ENCODE assay signal across 8 cellular contexts in the genomic region with DNA sequence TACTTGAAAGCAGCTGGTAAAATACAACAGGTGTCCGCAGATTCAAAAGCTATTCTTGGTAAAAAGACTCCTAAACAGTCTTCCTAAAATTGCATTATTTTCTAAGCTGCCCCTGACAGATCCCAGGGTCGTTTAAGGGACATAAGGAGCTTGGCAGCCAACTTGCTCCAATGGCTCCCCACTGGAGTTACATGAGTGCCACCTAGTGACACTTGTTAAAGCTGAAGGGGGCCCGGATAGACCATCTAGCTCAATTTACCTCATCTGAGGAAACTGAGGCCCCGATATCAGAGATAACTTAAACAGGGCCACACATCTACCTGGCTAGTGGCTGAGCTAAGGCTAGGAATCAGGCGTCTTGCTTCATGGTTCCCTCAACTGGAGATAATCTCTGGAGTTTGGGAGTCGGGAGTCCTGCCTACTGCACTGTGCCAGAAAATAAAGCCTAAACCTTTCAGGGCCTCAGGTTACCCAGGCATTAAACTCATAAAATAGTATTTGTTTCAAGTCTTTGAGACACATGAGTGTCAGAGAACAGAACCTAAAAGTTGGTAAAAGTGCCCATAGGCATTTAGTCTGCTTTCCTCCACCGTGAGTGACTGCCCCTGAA. TPM values are rescaled to one million over a fixed set of nuclear protein-coding genes. Genes with fewer than 3 reads are reported as not detected.
DNase-seq lines count a peak whose midpoint lies in the region; ATAC-seq, FAIRE-seq and TF ChIP-seq lines count a peak whose summit lies in the region.

No MANE protein-coding gene starts in this region.

- BruUV-seq in HepG2 (replicated peaks; lab: Mats Ljungman, UMichigan), result no TSS peak

- TF ChIP-seq EP300 in HepG2 (IDR thresholded peaks at IDR 0.05; ENCODE audit: low read depth in 2 of 2, low read length in 2 of 2) (no peak; a peak in 1 of 4 replicates), HepG2 (CRISPR knock-in tag; IDR thresholded peaks at IDR 0.05; ENCODE audit: borderline replicate concordance) (no peak)

- in situ Hi-C loops in HepG2 (cut with HindIII; ENCODE audit: extremely low pct_ligation_motif_present, low pct_unique_long_range_greater_than_20kb), result loop anchor here (5.0 kb wide), 2 partner anchors 187 to 412 kb away; no protein-coding TSS in a partner anchor

- peak; percentile 62 for DNase-seq in DND-41
- peak; percentile 48 for DNase-seq in MG63
- peak; percentile 50 to 60 for DNase-seq in SJSA1 (ENCODE audit: low read depth in 1 of 2, low spot score in 2 of 2)
- DNase-seq in choroid plexus epithelial cell (ENCODE audit: low read depth), result peak; percentile 88
- peak; percentile 68 for DNase-seq in HepG2 (ENCODE audit: low spot score)
- peak; percentile 48 for DNase-seq in stromal cell of bone marrow (ENCODE audit: low read depth)
- no peak for DNase-seq in central memory CD4-positive, alpha-beta T cell

- H3K27ac ChIP-seq in DND-41 (ENCODE audit: low read length) (no peak overlapping the region), SJSA1 (no peak overlapping the region), HepG2 (ENCODE audit: extremely low read length, insufficient read depth, low read length) (no peak overlapping the region)

- peak; percentile 94 for ATAC-seq in DND-41 (ENCODE audit: insufficient read depth, low read depth)
- peak; percentile 58 for ATAC-seq in GM21423 (IDR thresholded peaks at IDR 0.05; ENCODE audit: unreplicated experiment)
- peak; percentile 97 for ATAC-seq in HepG2

- WGBS in HepG2 (ENCODE audit: low lambda C conversion rate), result 39% methylated on average over 5 of the region's 7 CpGs

- H3K4me1 ChIP-seq in DND-41 (ENCODE audit: insufficient read depth, low read length) (no peaks in the 10 kb centered on the region), SJSA1 (replicated peaks) (peaks cover 9% of the 10 kb centered on the region), HepG2 (ENCODE audit: insufficient read depth, low read length) (peaks cover 49% of the 10 kb centered on the region)

- H3K79me2 ChIP-seq in DND-41 (ENCODE audit: insufficient read depth, low read length) (no peaks in the 10 kb centered on the region), HepG2 (ENCODE audit: insufficient read depth, low read length) (no peaks in the 10 kb centered on the region)

- H3K27me3 ChIP-seq in DND-41 (ENCODE audit: insufficient read depth, low read length, poor library complexity) (no peaks in the 10 kb centered on the region), MG63 (no peaks in the 10 kb centered on the region), SJSA1 (replicated peaks) (no peaks in the 10 kb centered on the region), HepG2 (ENCODE audit: control insufficient read depth in 1 of 2, insufficient read depth in 2 of 2, low read length in 2 of 2) (no peaks in the 10 kb centered on the region)

- POLR2A ChIA-PET in HepG2 (lab: Yijun Ruan, JAX), result interaction anchor here (0.8 to 1.3 kb wide), 12 partner anchors 178 to 422 kb away, joined by 3 to 13 read pairs (median 4); no protein-coding TSS in a partner anchor

- peak; percentile 79 for TF ChIP-seq CTCF in DND-41 (IDR thresholded peaks at IDR 0.05; ENCODE audit: borderline replicate concordance, extremely low read depth, low read length, poor library complexity, severe bottlenecking)
- peak; percentile 93 for TF ChIP-seq CTCF in choroid plexus epithelial cell (conservative IDR thresholded peaks at IDR 0.05; ENCODE audit: low read depth, low read length)
- TF ChIP-seq CTCF in HepG2 (CRISPR knock-in tag; IDR thresholded peaks at IDR 0.05), result peak; percentile 89

- peak; percentile 46 for FAIRE-seq in HepG2 (lab: Jason Lieb, UNC)

- CTCF ChIA-PET in HepG2 (lab: Yijun Ruan, JAX; ENCODE audit: low intra/inter-chr PET ratio, low total read pairs), result interaction anchor here (2.1 to 2.9 kb wide), 3 partner anchors 186 to 422 kb away, joined by 8 to 17 read pairs (median 17); no protein-coding TSS in a partner anchor

- intact Hi-C loops in HepG2 (cut with micrococcal nuclease; ENCODE audit: unreplicated experiment), result loop anchor here (1.0 to 10.0 kb wide), 4 partner anchors 186 to 422 kb away; no protein-coding TSS in a partner anchor

- H2AFZ ChIP-seq in DND-41 (ENCODE audit: low read depth, low read length) (no peak overlapping the region), HepG2 (ENCODE audit: low read length) (no peak overlapping the region)

- H3K36me3 ChIP-seq in DND-41 (ENCODE audit: insufficient read depth, low read length) (no peaks in the 10 kb centered on the region), MG63 (no peaks in the 10 kb centered on the region), SJSA1 (no peaks in the 10 kb centered on the region), HepG2 (replicated peaks in 1 of 2; ENCODE audit: control insufficient read depth in 1 of 2, insufficient read depth in 2 of 2, low read length in 2 of 2) (no peaks in the 10 kb centered on the region)

- no peaks in the 10 kb centered on the region for H3K9me3 ChIP-seq in DND-41 (ENCODE audit: insufficient read depth, low read length, severe bottlenecking)
- H3K9me3 ChIP-seq in MG63, result no peaks in the 10 kb centered on the region
- no peaks in the 10 kb centered on the region for H3K9me3 ChIP-seq in SJSA1 (replicated peaks)
- no peaks in the 10 kb centered on the region for H3K9me3 ChIP-seq in HepG2 (ENCODE audit: low read length)

- H3K9ac ChIP-seq in DND-41 (ENCODE audit: low read depth, low read length) (no peak overlapping the region), HepG2 (ENCODE audit: insufficient read depth, low read depth, low read length) (no peak overlapping the region)

- no peak for TF ChIP-seq POLR2A in HepG2 (IDR thresholded peaks at IDR 0.05; ENCODE audit: insufficient read depth in 1 of 2, low read depth in 2 of 2, low read length in 2 of 2)

- H3K4me2 ChIP-seq in DND-41 (ENCODE audit: insufficient read depth, low read length), result no peak overlapping the region
- peak overlapping the region; percentile 4; the same call in 1 of the 2 replicates for H3K4me2 ChIP-seq in HepG2 (ENCODE audit: low read depth, low read length)

- H4K20me1 ChIP-seq in DND-41 (ENCODE audit: insufficient read depth, low read length) (no peaks in the 10 kb centered on the region), HepG2 (ENCODE audit: insufficient read depth, low read length) (no peaks in the 10 kb centered on the region)

- TF ChIP-seq RAD21 in HepG2 (CRISPR knock-in tag; IDR thresholded peaks at IDR 0.05), result peak; percentile 94

- H3K4me3 ChIP-seq in DND-41 (ENCODE audit: low read depth in 1 of 2, low read length in 2 of 2) (no peak overlapping the region), MG63 (no peak overlapping the region), SJSA1 (no peak overlapping the region), choroid plexus epithelial cell (ENCODE audit: low read depth, low read length) (no peak overlapping the region), HepG2 (replicated peaks in 1 of 3; ENCODE audit: insufficient read depth in 1 of 3, low read depth in 2 of 3, low read length in 3 of 3) (no peak overlapping the region)

TF ChIP-seq in HepG2, 621 proteins besides CTCF, POLR2A, EP300 and RAD21 (continues in another document):
- no peak for TF ChIP-seq SOX6 (IDR thresholded peaks at IDR 0.05)
- TF ChIP-seq SOX6 (CRISPR knock-in tag; IDR thresholded peaks at IDR 0.05), result 0 out of 2 replicates have a peak, but pooled peaks have one; percentile 24
- peak; percentile 28; the same call in 1 of the 2 replicates for TF ChIP-seq ZFP90 (CRISPR knock-in tag; IDR thresholded peaks at IDR 0.05; ENCODE audit: borderline replicate concordance)
- TF ChIP-seq SAP130 (CRISPR knock-in tag; IDR thresholded peaks at IDR 0.05; ENCODE audit: low read depth), result peak; percentile 27; the same call in 1 of the 2 replicates
- no peak for TF ChIP-seq KMT2B (CRISPR knock-in tag; IDR thresholded peaks at IDR 0.05)
- 0 out of 2 replicates have a peak, but pooled peaks have one; percentile 24 for TF ChIP-seq PHF21A (CRISPR knock-in tag; IDR thresholded peaks at IDR 0.05)
- no peak for TF ChIP-seq HCFC1 (IDR thresholded peaks at IDR 0.05; ENCODE audit: low read depth, low read length)
- TF ChIP-seq, protein P1, sequence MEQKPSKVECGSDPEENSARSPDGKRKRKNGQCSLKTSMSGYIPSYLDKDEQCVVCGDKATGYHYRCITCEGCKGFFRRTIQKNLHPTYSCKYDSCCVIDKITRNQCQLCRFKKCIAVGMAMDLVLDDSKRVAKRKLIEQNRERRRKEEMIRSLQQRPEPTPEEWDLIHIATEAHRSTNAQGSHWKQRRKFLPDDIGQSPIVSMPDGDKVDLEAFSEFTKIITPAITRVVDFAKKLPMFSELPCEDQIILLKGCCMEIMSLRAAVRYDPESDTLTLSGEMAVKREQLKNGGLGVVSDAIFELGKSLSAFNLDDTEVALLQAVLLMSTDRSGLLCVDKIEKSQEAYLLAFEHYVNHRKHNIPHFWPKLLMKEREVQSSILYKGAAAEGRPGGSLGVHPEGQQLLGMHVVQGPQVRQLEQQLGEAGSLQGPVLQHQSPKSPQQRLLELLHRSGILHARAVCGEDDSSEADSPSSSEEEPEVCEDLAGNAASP (CRISPR knock-in tag; IDR thresholded peaks at IDR 0.05; ENCODE audit: borderline replicate concordance), result 0 out of 2 replicates have a peak, but pooled peaks have one; percentile 21

RNA-seq across cellular contexts. Expression of a gene that starts 6.5 kb away (rescaled TPM):
- total RNA-seq in MG63 (2014; rRNA removed; shearing (Covaris generic); ENCODE audit: low replicate concordance), result 39.4 and 167 TPM in 2 replicates
- 22.5 and 35.3 TPM in 2 replicates for total RNA-seq in SJSA1 (2014; rRNA removed; shearing (Covaris generic))
- total RNA-seq in HepG2 (2016; rRNA removed; fragmentation: Illumina TruSeq; extraction: Trizol), result 28.7 and 44.5 TPM in 2 replicates
- total RNA-seq in HepG2 (2016; cell fraction: cytosol; rRNA removed; fragmentation: Illumina TruSeq; extraction: Trizol; ENCODE audit: low read depth), result 5.2 and 5.6 TPM in 2 replicates
- total RNA-seq in HepG2 (2016; cell fraction: insoluble cytoplasmic fraction; rRNA removed; fragmentation: Illumina TruSeq; extraction: Trizol), result 29.0 and 42.5 TPM in 2 replicates
- total RNA-seq in HepG2 (2016; cell fraction: membrane; rRNA removed; fragmentation: Illumina TruSeq; extraction: Trizol), result 9.4 and 12.5 TPM in 2 replicates
- 35.8 and 37.8 TPM in 2 replicates for total RNA-seq in HepG2 (2016; cell fraction: nucleus; rRNA removed; fragmentation: Illumina TruSeq; extraction: Trizol)
- polyA plus RNA-seq in HepG2 (2011; rRNA removed), result 26.5 and 35.4 TPM in 2 replicates
- 8.8 and 13.6 TPM in 2 replicates for polyA plus RNA-seq in HepG2 (2011; cell fraction: cytosol; rRNA removed)
- 13.1 and 13.7 TPM in 2 replicates for polyA plus RNA-seq in HepG2 (2011; cell fraction: nucleus; rRNA removed)
- 26.0 and 27.5 TPM in 2 replicates for polyA plus RNA-seq in HepG2 (2012)
- 1.2 and 1.3 TPM in 2 replicates for polyA plus RNA-seq in HepG2 (2016; cell fraction: cytosol; fragmentation: Illumina TruSeq; extraction: Trizol; ENCODE audit: low read depth)
- polyA plus RNA-seq in HepG2 (2016; cell fraction: insoluble cytoplasmic fraction; fragmentation: Illumina TruSeq; extraction: Trizol; ENCODE audit: low read depth), result 22.6 and 26.1 TPM in 2 replicates
- 4.5 and 4.6 TPM in 2 replicates for polyA plus RNA-seq in HepG2 (2016; cell fraction: membrane; fragmentation: Illumina TruSeq; extraction: Trizol; ENCODE audit: low read depth)
- polyA plus RNA-seq in HepG2 (2016; cell fraction: nucleus; fragmentation: Illumina TruSeq; extraction: Trizol; ENCODE audit: insufficient read depth, low read depth), result 24.7 and 25.8 TPM in 2 replicates
- 22.9 and 28.9 TPM in 2 replicates for polyA minus RNA-seq in HepG2 (2011; rRNA and poly(A)+ RNA removed; ENCODE audit: low replicate concordance)
- polyA minus RNA-seq in HepG2 (2011; cell fraction: cytosol; rRNA and poly(A)+ RNA removed), result 25.6 and 28.5 TPM in 2 replicates
- 66.4 and 71.1 TPM in 2 replicates for polyA minus RNA-seq in HepG2 (2011; cell fraction: nucleus; rRNA and poly(A)+ RNA removed)
